ENCODE assay signal across 8 cellular contexts in the genomic region with DNA sequence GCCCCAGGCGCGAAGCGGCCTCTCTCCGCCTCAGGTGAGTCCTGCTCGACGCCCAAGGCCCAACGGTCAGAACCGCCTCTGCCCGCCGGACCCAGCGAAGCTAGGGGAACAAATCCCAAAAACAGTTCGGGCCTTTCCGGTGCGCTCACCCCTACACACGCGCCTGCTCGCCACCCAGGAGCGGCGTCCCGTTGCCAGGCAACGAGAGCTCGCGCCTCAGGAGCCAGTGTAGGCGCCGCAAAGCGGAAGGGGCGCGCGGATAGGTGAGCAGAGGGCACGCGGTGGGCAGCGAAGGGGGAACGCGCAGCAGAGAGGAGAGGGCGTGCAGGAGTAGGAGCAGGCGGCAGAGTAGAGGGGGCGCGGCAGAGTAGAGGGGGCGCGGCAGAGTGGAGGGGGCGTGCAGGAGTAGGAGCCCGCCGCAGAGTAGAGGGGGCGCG. TPM values are rescaled to one million over a fixed set of nuclear protein-coding genes. Genes with fewer than 3 reads are reported as not detected.
DNase-seq lines count a peak whose midpoint lies in the region; ATAC-seq and TF ChIP-seq lines count a peak whose summit lies in the region.

DYDC1 (minus strand) TSS at position 193 of the 437 bp plus-strand sequence. CDS start 4,154 bp downstream, outside the sequence.
A gene with protein sequence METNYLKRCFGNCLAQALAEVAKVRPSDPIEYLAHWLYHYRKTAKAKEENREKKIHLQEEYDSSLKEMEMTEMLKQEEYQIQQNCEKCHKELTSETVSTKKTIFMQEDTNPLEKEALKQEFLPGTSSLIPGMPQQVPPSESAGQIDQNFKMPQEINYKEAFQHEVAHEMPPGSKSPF (plus strand): TSS at position 219 of the 437 bp plus-strand sequence. CDS start 5,663 bp downstream, outside the sequence.

- no CpG with 5 or more reads among the region's 45 CpGs for WGBS in iPS DF 6.9 (ENCODE audit: insufficient coverage, insufficient read length)

- H3K27ac Mint-ChIP-seq in activated naive CD8-positive, alpha-beta T cell, result no peak within 1 kb of the TSS

- H3K27me3 ChIP-seq in HCT116 (ENCODE audit: insufficient read depth, low read length), result no peaks in the 10 kb centered on the region
- no peaks in the 10 kb centered on the region for H3K27me3 ChIP-seq in iPS DF 6.9 (ENCODE audit: control insufficient read depth, insufficient read depth, low read length)
- H3K27me3 ChIP-seq in Karpas-422 (ENCODE audit: low read length), result no peaks in the 10 kb centered on the region

- H3K4me3 ChIP-seq in HCT116 (replicated peaks in 1 of 2; ENCODE audit: low read depth in 1 of 2, low read length in 2 of 2) (no peak within 1 kb of the TSS), iPS DF 6.9 (ENCODE audit: low read length) (peak within 1 kb of the TSS; percentile 57; the same call in 1 of the 2 replicates), skeletal muscle cell (ENCODE audit: low read depth, low read length) (peak within 1 kb of the TSS; percentile 33), Karpas-422 (ENCODE audit: low read length) (no peak within 1 kb of the TSS)

- H2AFZ ChIP-seq in HCT116 (ENCODE audit: low read depth, low read length, poor library complexity, severe bottlenecking), result peak within 1 kb of the TSS; percentile 26
- H2AFZ ChIP-seq in Karpas-422 (ENCODE audit: low read length), result no peak within 1 kb of the TSS

- H3K9ac ChIP-seq in HCT116 (ENCODE audit: low read length) (no peak within 1 kb of the TSS), Karpas-422 (ENCODE audit: low read length) (no peak within 1 kb of the TSS)

- no peak for ATAC-seq in HCT116

- H3K36me3 ChIP-seq in HCT116 (ENCODE audit: control insufficient read depth in 1 of 2, insufficient read depth in 2 of 2, low read length in 2 of 2) (no peaks in the 10 kb centered on the region), iPS DF 6.9 (ENCODE audit: control insufficient read depth, insufficient read depth, low read length) (no peaks in the 10 kb centered on the region), Karpas-422 (ENCODE audit: insufficient read depth, low read length) (no peaks in the 10 kb centered on the region)

- no peaks in the 10 kb centered on the region for H3K9me3 ChIP-seq in HCT116 (ENCODE audit: control insufficient read depth in 1 of 2, insufficient read depth in 1 of 2, low read depth in 1 of 2, low read length in 2 of 2)
- no peaks in the 10 kb centered on the region for H3K9me3 ChIP-seq in iPS DF 6.9 (ENCODE audit: control insufficient read depth, insufficient read depth, low read length)
- H3K9me3 ChIP-seq in Karpas-422 (ENCODE audit: low read length), result no peaks in the 10 kb centered on the region

- DNase-seq in DMS153 (lab: John Stamatoyannopoulos, UW) (peak; percentile 81), HCT116 (ENCODE audit: low read depth, low spot score) (no peak), NCI-H345 (lab: John Stamatoyannopoulos, UW) (peak; percentile 87), iPS DF 6.9 (ENCODE audit: low read depth, low spot score) (peak; percentile 54), skeletal muscle cell (ENCODE audit: low read depth) (no peak), Karpas-422 (no peak), MV-4-11 (lab: John Stamatoyannopoulos, UW) (no peak)

- no peaks in the 10 kb centered on the region for H4K20me1 ChIP-seq in HCT116 (ENCODE audit: insufficient read depth)
- H4K20me1 ChIP-seq in Karpas-422 (ENCODE audit: insufficient read depth, low read depth, low read length), result no peaks in the 10 kb centered on the region

- no peak for TF ChIP-seq CTCF in HCT116 (IDR thresholded peaks at IDR 0.05 in 2 of 3, conservative IDR thresholded peaks at IDR 0.05 in 1 of 3; ENCODE audit: borderline replicate concordance in 1 of 3, insufficient read depth in 1 of 3, low read depth in 2 of 3, low read length in 2 of 3)

- intact Hi-C loops in HCT116 (cut with micrococcal nuclease), result no loop called here

- no peaks in the 10 kb centered on the region for H3K79me2 ChIP-seq in HCT116 (ENCODE audit: insufficient read depth, low read length)
- H3K79me2 ChIP-seq in Karpas-422 (ENCODE audit: low read length), result no peaks in the 10 kb centered on the region

- POLR2A ChIA-PET in HCT116 (lab: Charles Lee), result no interaction called here

- H3K4me2 ChIP-seq in HCT116 (ENCODE audit: low read length) (peak within 1 kb of the TSS; percentile 44), Karpas-422 (ENCODE audit: low read depth, low read length, poor library complexity, severe bottlenecking) (no peak within 1 kb of the TSS)

- peaks cover 8 to 11% of the 10 kb centered on the region in 2 experiments for H3K4me1 ChIP-seq in HCT116 (ENCODE audit: control insufficient read depth in 1 of 2, insufficient read depth in 2 of 2, low read length in 2 of 2)
- H3K4me1 ChIP-seq in iPS DF 6.9 (ENCODE audit: control insufficient read depth, insufficient read depth, low read length), result no peaks in the 10 kb centered on the region; the same call in 1 of the 2 replicates
- H3K4me1 ChIP-seq in Karpas-422 (ENCODE audit: low read length), result no peaks in the 10 kb centered on the region

- peaks cover 7% of the 10 kb centered on the region for H3K4me1 Mint-ChIP-seq in activated naive CD8-positive, alpha-beta T cell (ENCODE audit: low read depth)

- no peak for TF ChIP-seq RAD21 in HCT116 (IDR thresholded peaks at IDR 0.05; ENCODE audit: low read depth)

- TF ChIP-seq POLR2A in HCT116 (IDR thresholded peaks at IDR 0.05; ENCODE audit: borderline replicate concordance, extremely low read depth, insufficient read depth, insufficient read length), result no peak

- no peaks in the 10 kb centered on the region for H3K9me2 ChIP-seq in HCT116 (ENCODE audit: insufficient read depth)
- H3K9me2 ChIP-seq in Karpas-422 (replicated peaks; ENCODE audit: insufficient read depth, low read length), result no peaks in the 10 kb centered on the region

- BruUV-seq in HCT116 (replicated peaks; lab: Mats Ljungman, UMichigan), result no TSS peak

- CTCF ChIA-PET in HCT116 (lab: Charles Lee), result no interaction called here

- H3K36me3 Mint-ChIP-seq in activated naive CD8-positive, alpha-beta T cell, result no peaks in the 10 kb centered on the region

- H3K27ac ChIP-seq in HCT116 (ENCODE audit: low read depth, low read length) (no peak within 1 kb of the TSS), iPS DF 6.9 (ENCODE audit: low read length) (no peak within 1 kb of the TSS), Karpas-422 (ENCODE audit: low read length) (no peak within 1 kb of the TSS)

- no peaks in the 10 kb centered on the region for H3K9me3 Mint-ChIP-seq in activated naive CD8-positive, alpha-beta T cell (ENCODE audit: low read depth)

- H3K4me3 Mint-ChIP-seq in activated naive CD8-positive, alpha-beta T cell, result peak within 1 kb of the TSS; percentile 81

- H3K27me3 Mint-ChIP-seq in activated naive CD8-positive, alpha-beta T cell, result peaks cover 24% of the 10 kb centered on the region

- RAD21 ChIA-PET in HCT116 (lab: Charles Lee; ENCODE audit: low non-redundant PET in 1 of 2, low total read pairs in 2 of 2, uncharacterized antibody in 2 of 2, unreplicated experiment in 2 of 2), result no interaction called here

TF ChIP-seq in HCT116, 20 proteins besides CTCF, POLR2A, EP300 and RAD21:
- TF ChIP-seq SRF (IDR thresholded peaks at IDR 0.05; ENCODE audit: low read depth), result no peak
- no peak for TF ChIP-seq JUND (IDR thresholded peaks at IDR 0.05)
- TF ChIP-seq CEBPB (IDR thresholded peaks at IDR 0.05; ENCODE audit: low read depth), result no peak
- TF ChIP-seq TCF7L2 (IDR thresholded peaks at IDR 0.05; ENCODE audit: borderline replicate concordance, extremely low read depth, insufficient read depth, insufficient read length), result no peak
- no peak for TF ChIP-seq EGR1 (IDR thresholded peaks at IDR 0.05; ENCODE audit: low read depth)
- TF ChIP-seq, protein P1, sequence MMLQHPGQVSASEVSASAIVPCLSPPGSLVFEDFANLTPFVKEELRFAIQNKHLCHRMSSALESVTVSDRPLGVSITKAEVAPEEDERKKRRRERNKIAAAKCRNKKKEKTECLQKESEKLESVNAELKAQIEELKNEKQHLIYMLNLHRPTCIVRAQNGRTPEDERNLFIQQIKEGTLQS (IDR thresholded peaks at IDR 0.05), result no peak
- no peak for TF ChIP-seq EZH2 (IDR thresholded peaks at IDR 0.05)
- no peak for TF ChIP-seq YY1 (IDR thresholded peaks at IDR 0.05; ENCODE audit: extremely low read depth, insufficient replicate concordance, low read depth, low read length)
- TF ChIP-seq FOSL1 (IDR thresholded peaks at IDR 0.05; ENCODE audit: low read depth), result no peak
- no peak for TF ChIP-seq CBX3 (IDR thresholded peaks at IDR 0.05; ENCODE audit: low read depth)
- TF ChIP-seq SP1 (IDR thresholded peaks at IDR 0.05; ENCODE audit: low read depth), result no peak
- TF ChIP-seq ELF1 (IDR thresholded peaks at IDR 0.05; ENCODE audit: borderline replicate concordance, low read depth), result no peak
- no peak for TF ChIP-seq MAX (IDR thresholded peaks at IDR 0.05)
- no peak for TF ChIP-seq ZNF274 (IDR thresholded peaks at IDR 0.05; ENCODE audit: low read depth, low read length)
- TF ChIP-seq ZFX (IDR thresholded peaks at IDR 0.05), result no peak

RNA-seq across cellular contexts. Expression of gene DYDC1, which starts in this region (rescaled TPM):
- total RNA-seq in HCT116 (2021; ENCODE audit: unreplicated experiment), result not detected
- not detected in 2 replicates for polyA plus RNA-seq in HCT116 (2012)
- total RNA-seq in Karpas-422 (2014; rRNA removed; shearing (Covaris generic); ENCODE audit: low replicate concordance), result not detected in 2 replicates

RNA-seq across cellular contexts. Expression of the second gene that starts in this region (rescaled TPM):
- total RNA-seq in HCT116 (2021; ENCODE audit: unreplicated experiment), result not detected
- 0.06 TPM in 1 of 2 replicates, not detected in the other for polyA plus RNA-seq in HCT116 (2012)
- total RNA-seq in Karpas-422 (2014; rRNA removed; shearing (Covaris generic); ENCODE audit: low replicate concordance), result 0.37 TPM in 1 of 2 replicates, not detected in the other

Comparison
In these comparisons a context has a peak if more than half of its experiments do, and no peak if none do; other contexts are left out.
1. DNase-seq: peak in DMS153 (single experiment), NCI-H345 (single experiment) and iPS DF 6.9 (single experiment); none in HCT116 (single experiment), skeletal muscle cell (single experiment), Karpas-422 (single experiment) and MV-4-11 (single experiment).
2. H3K4me3 ChIP-seq: peak in iPS DF 6.9 (single experiment) and skeletal muscle cell (single experiment); none in HCT116 (0 of 2) and Karpas-422 (single experiment).